Comparison of ENCODE assay signal across 8 cellular contexts in genomic region chr22:49960967-49961600, GRCh38. TPM values are rescaled to one million over a fixed set of nuclear protein-coding genes. Genes with fewer than 3 reads are reported as not detected.
A peak's percentile ranks its signal among the peaks of the same experiment; 100 is the strongest.
DNase-seq lines count a peak whose midpoint lies in the region; ATAC-seq, FAIRE-seq and TF ChIP-seq lines count a peak whose summit lies in the region.

No MANE protein-coding gene starts in this region.

- no peak for TF ChIP-seq CTCF in CD14-positive monocyte (IDR thresholded peaks at IDR 0.05)
- TF ChIP-seq CTCF in fibroblast of mammary gland (conservative IDR thresholded peaks at IDR 0.05; ENCODE audit: control insufficient read depth, insufficient read depth, low read depth, low read length) = no peak
- no peak for TF ChIP-seq CTCF in neural crest cell (conservative IDR thresholded peaks at IDR 0.05)

- CTCF ChIA-PET in activated CD8-positive, alpha-beta memory T cell treated with anti-CD3 and anti-CD28 coated beads, Interleukin-2, amount 10 ng/mL, durations not matched to agents 7 days and 5 days (lab: Charles Lee) = interaction anchor here (0.8 to 2.7 kb wide), 3 partner anchors 25 to 230 kb away, joined by 3 to 9 read pairs (median 3); no protein-coding TSS in a partner anchor

- H3K27me3 Mint-ChIP-seq in CD14-positive monocyte (ENCODE audit: low read depth in 3 of 3) (peaks cover 0 to under 1% (median 0%) of the 10 kb centered on the region in 3 donors), neural crest cell (ENCODE audit: low read depth) (no peaks in the 10 kb centered on the region)
- H3K27me3 Mint-ChIP-seq in activated CD8-positive, alpha-beta memory T cell treated with anti-CD3 and anti-CD28 coated beads, Interleukin-2, amount 10 ng/mL, durations not matched to agents 7 days and 5 days = no peaks in the 10 kb centered on the region

- ATAC-seq in HG03039 (IDR thresholded peaks at IDR 0.05; ENCODE audit: unreplicated experiment) (peak; percentile 4), GM21528 (IDR thresholded peaks at IDR 0.05; ENCODE audit: low FRiP score, unreplicated experiment) (no peak)
- no peak for ATAC-seq in activated CD8-positive, alpha-beta memory T cell treated with anti-CD3 and anti-CD28 coated beads, Interleukin-2, amount 10 ng/mL, durations not matched to agents 7 days and 5 days

- H3K27ac Mint-ChIP-seq in CD14-positive monocyte = peak overlapping the region; percentile 89 to 95 (median 91)
- H3K27ac Mint-ChIP-seq in activated CD8-positive, alpha-beta memory T cell treated with anti-CD3 and anti-CD28 coated beads, Interleukin-2, amount 10 ng/mL, durations not matched to agents 7 days and 5 days = peak overlapping the region; percentile 87
- H3K27ac Mint-ChIP-seq in neural crest cell (ENCODE audit: unreplicated experiment) = no peak overlapping the region

- no peak for FAIRE-seq in GM19239 (lab: Jason Lieb, UNC)

- H3K9me3 Mint-ChIP-seq in CD14-positive monocyte (no peaks in the 10 kb centered on the region), neural crest cell (no peaks in the 10 kb centered on the region)
- H3K9me3 Mint-ChIP-seq in activated CD8-positive, alpha-beta memory T cell treated with anti-CD3 and anti-CD28 coated beads, Interleukin-2, amount 10 ng/mL, durations not matched to agents 7 days and 5 days (ENCODE audit: low read depth) = no peaks in the 10 kb centered on the region

- H3K36me3 Mint-ChIP-seq in CD14-positive monocyte (peaks cover 15 to 35% of the 10 kb centered on the region in 2 donors), neural crest cell (ENCODE audit: low read depth) (no peaks in the 10 kb centered on the region)
- H3K36me3 Mint-ChIP-seq in activated CD8-positive, alpha-beta memory T cell treated with anti-CD3 and anti-CD28 coated beads, Interleukin-2, amount 10 ng/mL, durations not matched to agents 7 days and 5 days = peaks cover 23% of the 10 kb centered on the region

- H3K4me3 Mint-ChIP-seq in CD14-positive monocyte = peak overlapping the region; percentile 90 to 95
- H3K4me3 Mint-ChIP-seq in activated CD8-positive, alpha-beta memory T cell treated with anti-CD3 and anti-CD28 coated beads, Interleukin-2, amount 10 ng/mL, durations not matched to agents 7 days and 5 days = peak overlapping the region; percentile 86
- peak overlapping the region; percentile 88 for H3K4me3 Mint-ChIP-seq in neural crest cell

- peaks cover 41% of the 10 kb centered on the region for H3K4me1 Mint-ChIP-seq in CD14-positive monocyte
- peaks cover 29% of the 10 kb centered on the region for H3K4me1 Mint-ChIP-seq in activated CD8-positive, alpha-beta memory T cell treated with anti-CD3 and anti-CD28 coated beads, Interleukin-2, amount 10 ng/mL, durations not matched to agents 7 days and 5 days
- peaks cover 6% of the 10 kb centered on the region for H3K4me1 Mint-ChIP-seq in neural crest cell

- intact Hi-C loops in CD14-positive monocyte (cut with micrococcal nuclease) = loop anchor here in 1 of 2 donors (10.0 kb wide), 1 partner anchor 344 kb away; the partner anchor contains the start of gene PLXNB2

- DNase-seq in CD14-positive monocyte (ENCODE audit: low spot score) (peak; percentile 43), fibroblast of mammary gland (ENCODE audit: low read depth) (no peak), neural crest cell (ENCODE audit: low read depth, low spot score) (no peak), GM19239 (ENCODE audit: insufficient read length, low spot score) (no peak), SKM-1 treated with dmso at 0.1 percent for 144 hours (lab: John Stamatoyannopoulos, UW; ENCODE audit: unreplicated experiment) (no peak)
- peak; percentile 65 for DNase-seq in activated CD8-positive, alpha-beta memory T cell treated with anti-CD3 and anti-CD28 coated beads, Interleukin-2, amount 10 ng/mL, durations not matched to agents 7 days and 5 days

- peak overlapping the region; percentile 69 for H3K4me3 ChIP-seq in fibroblast of mammary gland (ENCODE audit: control insufficient read depth, low read depth, low read length)

RNA-seq across cellular contexts. Expression of gene PIM3, which starts 0.5 kb away (rescaled TPM):
- polyA plus RNA-seq in CD14-positive monocyte = 10 to 100 TPM; 38.8 to 40.4 TPM
- total RNA-seq in activated CD8-positive, alpha-beta memory T cell treated with anti-CD3 and anti-CD28 coated beads, Interleukin-2, amount 10 ng/mL, durations not matched to agents 7 days and 5 days = 10 to 100 TPM; 53.4 to 79.7 TPM
- 29.9 and 31.0 TPM in 2 replicates for total RNA-seq in neural crest cell

RNA-seq across cellular contexts. Expression of gene CRELD2, which starts 42.6 kb away (rescaled TPM):
- 10 to 100 TPM; 20.3 to 27.6 TPM for polyA plus RNA-seq in CD14-positive monocyte
- total RNA-seq in activated CD8-positive, alpha-beta memory T cell treated with anti-CD3 and anti-CD28 coated beads, Interleukin-2, amount 10 ng/mL, durations not matched to agents 7 days and 5 days = 10 to 100 TPM; 43.9 to 51.2 TPM
- 39.6 and 43.8 TPM in 2 replicates for total RNA-seq in neural crest cell

RNA-seq across cellular contexts. Expression of gene ALG12, which starts 42.8 kb away (rescaled TPM):
- 1 to 10 TPM; 7.2 to 9.5 TPM for polyA plus RNA-seq in CD14-positive monocyte
- 10 to 100 TPM; 16.8 to 18.8 TPM for total RNA-seq in activated CD8-positive, alpha-beta memory T cell treated with anti-CD3 and anti-CD28 coated beads, Interleukin-2, amount 10 ng/mL, durations not matched to agents 7 days and 5 days
- total RNA-seq in neural crest cell = 21.2 and 24.7 TPM in 2 replicates

RNA-seq across cellular contexts. Expression of gene IL17REL, which starts 51.5 kb away (rescaled TPM):
- polyA plus RNA-seq in CD14-positive monocyte = not detected
- under 1 TPM in 1 of 2 experiments, not detected in 1; 0.05 TPM for total RNA-seq in activated CD8-positive, alpha-beta memory T cell treated with anti-CD3 and anti-CD28 coated beads, Interleukin-2, amount 10 ng/mL, durations not matched to agents 7 days and 5 days
- total RNA-seq in neural crest cell = 0.07 TPM in 1 of 2 replicates, not detected in the other

Comparison
In these comparisons a context has a peak if more than half of its experiments do, and no peak if none do; other contexts are left out.
1. DNase-seq: peak in CD14-positive monocyte (single experiment) and activated CD8-positive, alpha-beta memory T cell treated with anti-CD3 and anti-CD28 coated beads, Interleukin-2, amount 10 ng/mL, durations not matched to agents 7 days and 5 days (single experiment); none in fibroblast of mammary gland (single experiment), neural crest cell (single experiment), GM19239 (single experiment) and SKM-1 treated with dmso at 0.1 percent for 144 hours (single experiment).
2. Peak in every context shown above with its lines, with median percentiles within 50 percentile points of each other: H3K4me3 Mint-ChIP-seq.